ENCODE assay signal across 8 cellular contexts in the genomic region with DNA sequence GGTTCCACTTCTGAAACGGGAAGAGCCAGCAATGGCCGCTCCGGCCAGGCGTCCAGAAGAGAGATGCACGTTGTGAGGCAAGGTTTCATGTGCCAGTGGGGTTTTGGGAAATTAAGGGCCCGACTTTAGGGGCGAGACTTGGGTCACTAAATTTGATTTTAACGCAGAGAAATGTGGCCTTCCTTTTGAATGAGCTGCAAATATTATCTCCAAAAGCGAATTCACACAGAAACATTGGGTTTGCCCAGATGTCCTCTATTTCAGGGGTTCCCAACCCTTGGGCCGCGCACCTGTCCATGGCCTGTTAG. TPM values are rescaled to one million over a fixed set of nuclear protein-coding genes. Genes with fewer than 3 reads are reported as not detected.
DNase-seq lines count a peak whose midpoint lies in the region; ATAC-seq and TF ChIP-seq lines count a peak whose summit lies in the region.

No MANE protein-coding gene starts in this region.

- no peak for TF ChIP-seq CTCF in DOHH2 (IDR thresholded peaks at IDR 0.05; ENCODE audit: low read depth, low read length, poor library complexity, severe bottlenecking)
- TF ChIP-seq CTCF in gastrocnemius medialis (IDR thresholded peaks at IDR 0.05 in 4 of 5, conservative IDR thresholded peaks at IDR 0.05 in 1 of 5): no peak

- in situ Hi-C loops in gastrocnemius medialis (cut with MboI; ENCODE audit: low sequenced_read_pairs in 4 of 4): loop anchor here (10.0 to 25.0 kb wide), 6 partner anchors 217 to 430 kb away; a partner anchor contains a TSS

- H3K9ac ChIP-seq in SK-N-MC (ENCODE audit: insufficient read length): peak overlapping the region; percentile 99

- H3F3A ChIP-seq in DOHH2 (ENCODE audit: control insufficient read depth, insufficient read depth): peaks cover 31% of the 10 kb centered on the region

- H4K20me1 ChIP-seq in DOHH2 (ENCODE audit: control insufficient read depth, insufficient read depth, low read depth, low read length): no peaks in the 10 kb centered on the region

- peaks cover 44% of the 10 kb centered on the region for H3K4me1 ChIP-seq in DOHH2 (ENCODE audit: control insufficient read depth, low read length)
- peaks cover 11 to 20% of the 10 kb centered on the region in 2 donors for H3K4me1 ChIP-seq in gastrocnemius medialis

- peak overlapping the region; percentile 76 for H3K27ac ChIP-seq in DOHH2 (ENCODE audit: low read depth, low read length)
- H3K27ac ChIP-seq in SK-N-MC: peak overlapping the region; percentile 99
- H3K27ac ChIP-seq in gastrocnemius medialis: peak overlapping the region; percentile 95 to 100 (median 97)

- intact Hi-C loops in gastrocnemius medialis (cut with DNase I; ENCODE audit: low total_unique reads): loop anchor here (1.0 to 10.0 kb wide), 12 partner anchors 50 to 1905 kb away; a partner anchor contains a TSS

- DNase-seq in SK-N-MC (ENCODE audit: low read depth, low spot score) (no peak), globus pallidus (ENCODE audit: low spot score) (peak; percentile 69), gastrocnemius medialis (no peak)
- no peak for DNase-seq in stimulated activated CD4-positive, alpha-beta T cell treated with anti-CD3 and anti-CD28 coated beads, Interleukin-1b, Interleukin-23, amount 100 ng/mL, for 48 hours

- no peak for TF ChIP-seq POLR2A in gastrocnemius medialis (IDR thresholded peaks at IDR 0.05)

- no peaks in the 10 kb centered on the region for H3K9me2 ChIP-seq in DOHH2 (replicated peaks; ENCODE audit: control insufficient read depth, low read length)

- no peaks in the 10 kb centered on the region for H3K9me3 ChIP-seq in DOHH2 (ENCODE audit: control insufficient read depth, insufficient read depth, low read length)
- H3K9me3 ChIP-seq in SK-N-MC (ENCODE audit: low read depth, low read length): no peaks in the 10 kb centered on the region
- H3K9me3 ChIP-seq in gastrocnemius medialis: no peaks in the 10 kb centered on the region

- no peaks in the 10 kb centered on the region for H3K36me3 ChIP-seq in DOHH2 (ENCODE audit: control insufficient read depth, low read length)
- H3K36me3 ChIP-seq in SK-N-MC (ENCODE audit: insufficient read depth, low read length): no peaks in the 10 kb centered on the region
- H3K36me3 ChIP-seq in gastrocnemius medialis: no peaks in the 10 kb centered on the region

- ATAC-seq in gastrocnemius medialis: peak in 1 of 2 donors; percentile 1
- no peak for ATAC-seq in HG02840 (IDR thresholded peaks at IDR 0.05; ENCODE audit: low FRiP score, unreplicated experiment)
- no peak for ATAC-seq in GM18858 (IDR thresholded peaks at IDR 0.05; ENCODE audit: unreplicated experiment)
- no peak for ATAC-seq in GM19455 (IDR thresholded peaks at IDR 0.05; ENCODE audit: unreplicated experiment)

- no peaks in the 10 kb centered on the region for H3K79me2 ChIP-seq in DOHH2 (ENCODE audit: control insufficient read depth, low read length)

- H3K27me3 ChIP-seq in DOHH2 (ENCODE audit: control insufficient read depth, low read length) (no peaks in the 10 kb centered on the region; the same call in 1 of the 2 replicates), gastrocnemius medialis (no peaks in the 10 kb centered on the region)

- peak overlapping the region; percentile 95 for H3K4me2 ChIP-seq in DOHH2 (ENCODE audit: low read length)

- H3K4me3 ChIP-seq in DOHH2 (ENCODE audit: low read length) (peak overlapping the region; percentile 96), SK-N-MC (peak overlapping the region; percentile 100), gastrocnemius medialis (peak overlapping the region; percentile 69 to 98 (median 87))

RNA-seq across cellular contexts. Expression of a gene that starts 2.3 kb away (rescaled TPM):
- 10 to 100 TPM; 12.2 to 21.3 (median 18.9) TPM for total RNA-seq in gastrocnemius medialis

RNA-seq across cellular contexts. Expression of a gene that starts 6.5 kb away (rescaled TPM):
- 10 to 100 TPM in 1 of 4 donors, 1 to 10 TPM in 3; 3.9 to 10.5 (median 5.6) TPM for total RNA-seq in gastrocnemius medialis

RNA-seq across cellular contexts. Expression of a gene that starts 40.6 kb away (rescaled TPM):
- total RNA-seq in gastrocnemius medialis: not detected
